8 cellular contexts compared by ENCODE assay signal in the genomic region with DNA sequence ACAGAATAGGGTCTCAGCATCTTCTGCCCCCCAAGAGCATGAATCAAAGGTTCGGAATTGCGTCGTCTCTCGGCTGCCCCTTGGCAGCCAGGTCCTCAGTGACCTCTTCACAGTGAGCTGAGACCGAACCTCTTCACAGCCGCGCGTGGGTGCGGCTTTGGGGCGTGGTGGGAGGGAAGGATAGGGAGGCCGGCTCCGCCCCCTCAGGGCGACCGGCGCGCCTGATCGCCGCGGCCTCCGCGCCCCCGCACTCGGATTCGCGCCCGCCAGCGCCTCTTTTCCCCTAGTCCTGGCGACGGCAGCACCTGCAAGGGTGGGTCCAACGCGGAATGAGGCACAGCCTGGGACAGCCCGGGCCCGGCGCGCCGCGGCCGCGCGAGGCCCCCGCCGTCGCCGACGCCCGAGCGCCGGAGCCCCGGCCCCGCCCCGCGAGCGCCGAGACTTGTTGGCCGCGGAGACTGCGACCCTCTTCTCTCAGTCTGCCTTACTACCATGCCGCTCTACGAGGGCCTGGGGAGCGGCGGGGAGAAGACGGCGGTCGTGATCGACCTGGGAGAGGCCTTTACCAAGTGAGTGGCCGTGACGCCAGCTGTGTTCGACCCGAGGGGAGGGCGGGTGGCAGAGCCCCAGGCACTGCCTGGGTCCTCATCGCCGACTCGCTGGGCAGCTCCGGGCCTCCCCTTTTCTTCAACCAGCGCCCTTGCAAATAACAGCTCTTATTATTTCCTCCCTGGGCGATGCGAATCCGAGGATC. TPM values are rescaled to one million over a fixed set of nuclear protein-coding genes. Genes with fewer than 3 reads are reported as not detected.
DNase-seq lines count a peak whose midpoint lies in the region; ATAC-seq and TF ChIP-seq lines count a peak whose summit lies in the region.

TSS of gene ACTR10 (plus strand) at position 424 of the 754 bp plus-strand sequence. CDS start at position 493, 69 bp downstream.

- H3K36me3 ChIP-seq in Peyer's patch, result peaks cover 0 to 5% (median 0%) of the 10 kb centered on the region in 3 donors
- H3K36me3 ChIP-seq in muscle layer of colon (ENCODE audit: insufficient read depth, low read length), result no peaks in the 10 kb centered on the region

- H3K27ac ChIP-seq in Peyer's patch (peak within 1 kb of the TSS; percentile 87 to 96 (median 92)), muscle layer of colon (ENCODE audit: low read depth, low read length) (peak within 1 kb of the TSS; percentile 75)

- no peaks in the 10 kb centered on the region for H3K27me3 ChIP-seq in Peyer's patch
- no peaks in the 10 kb centered on the region for H3K27me3 ChIP-seq in muscle layer of colon (ENCODE audit: control insufficient read depth in 1 of 2, insufficient read depth in 2 of 2, low read length in 2 of 2)

- peak; percentile 48 to 82 for TF ChIP-seq POLR2A in Peyer's patch (IDR thresholded peaks at IDR 0.05)

- peak; percentile 93 for ATAC-seq in GM21737 (IDR thresholded peaks at IDR 0.05; ENCODE audit: unreplicated experiment)
- peak; percentile 96 for ATAC-seq in esophagus mucosa

- H3K4me3 ChIP-seq in Peyer's patch (peak within 1 kb of the TSS; percentile 66 to 100 (median 88)), muscle layer of colon (ENCODE audit: low read depth in 1 of 2, low read length in 2 of 2) (peak within 1 kb of the TSS; percentile 73 to 88)

- peak within 1 kb of the TSS; percentile 90 for H3K9ac ChIP-seq in muscle layer of colon (ENCODE audit: low read length)

- no peaks in the 10 kb centered on the region for H3K9me3 ChIP-seq in Peyer's patch
- H3K9me3 ChIP-seq in muscle layer of colon (ENCODE audit: low read length), result no peaks in the 10 kb centered on the region

- H3K4me1 ChIP-seq in Peyer's patch, result peaks cover 0 to 17% (median 0%) of the 10 kb centered on the region in 4 donors
- H3K4me1 ChIP-seq in muscle layer of colon (ENCODE audit: insufficient read depth, low read length), result peaks cover 7% of the 10 kb centered on the region

- TF ChIP-seq CTCF in Peyer's patch (IDR thresholded peaks at IDR 0.05), result peak in 1 of 6 experiments; percentile 1

- DNase-seq in DMS79 (lab: John Stamatoyannopoulos, UW), result peak; percentile 81
- DNase-seq in KG1 (lab: John Stamatoyannopoulos, UW), result peak; percentile 46
- peak; percentile 89 to 95 (median 95) for DNase-seq in Peyer's patch
- peak; percentile 91 to 95 for DNase-seq in activated T-cell treated with anti-CD3 and anti-CD28 coated beads, Interleukin-2, amount 50 U/mL, for 48 hours
- peak; percentile 75 to 76 for DNase-seq in stimulated activated CD8-positive, alpha-beta memory T cell treated with anti-CD3 and anti-CD28 coated beads, Interleukin-7, amount 100 ng/mL, for 1 hour (ENCODE audit: low read depth in 2 of 2)

RNA-seq across cellular contexts. Expression of gene ACTR10, which starts in this region (rescaled TPM):
- total RNA-seq in Peyer's patch (10 to 100 TPM; 37.1 to 70.6 (median 44.9) TPM), esophagus mucosa (36.2 TPM)

Comparison
In these comparisons a context has a peak if more than half of its experiments do, and no peak if none do; other contexts are left out.
1. Peak in every context shown above with its lines: DNase-seq, ATAC-seq, H3K4me3 ChIP-seq and H3K27ac ChIP-seq.